Comparison of ENCODE assay signal across 15 cellular contexts in genomic region chr10:62691331-62691730, GRCh38.
DNase-seq lines count a peak whose midpoint lies in the region; ATAC-seq and TF ChIP-seq lines count a peak whose summit lies in the region.
"Had no signal": no experiment of that assay in that cellular context is flagged by ENCODE, and none has a peak within 500 bp of the region (broad histone marks: within the 10 kb centered on the region; RNA-seq: fewer than 3 reads in every experiment).

No MANE protein-coding gene starts in this region.

- peak overlapping the region in 10 of 11 experiments; percentile 28 to 80 (median 62); a peak in 18 of 22 replicates for H3K27ac ChIP-seq in BLaER1 treated with 17β-estradiol and CSF1 and Interleukin-3, amounts not matched to agents 10 nM and 100 nM
- no peak overlapping the region for H3K27ac ChIP-seq in CD8-positive, alpha-beta T cell (ENCODE audit: low read depth, low read length)
- no peak overlapping the region for H3K27ac ChIP-seq in neural progenitor cell
- H3K27ac ChIP-seq: coronary artery had no signal

- peak overlapping the region; percentile 74 for H3K27ac Mint-ChIP-seq in CD8-positive, alpha-beta T cell
- peak overlapping the region; percentile 29 for H3K27ac Mint-ChIP-seq in activated CD4-positive, alpha-beta memory T cell treated with anti-CD3 and anti-CD28 coated beads for 36 hours
- peak overlapping the region; percentile 30 for H3K27ac Mint-ChIP-seq in mesothelial cell of epicardium
- no peak overlapping the region for H3K27ac Mint-ChIP-seq in neural progenitor cell
- H3K27ac Mint-ChIP-seq: type B pancreatic cell had no signal

- peak overlapping the region in 8 of 11 experiments; percentile 2 to 58 (median 28); a peak in 8 of 22 replicates for H3K9ac ChIP-seq in BLaER1 treated with 17β-estradiol and CSF1 and Interleukin-3, amounts not matched to agents 10 nM and 100 nM
- no peak overlapping the region for H3K9ac ChIP-seq in neural progenitor cell

- H3F3A ChIP-seq in neural progenitor cell (ENCODE audit: low read depth) = no peaks in the 10 kb centered on the region

- intact Hi-C loops in CD8-positive, alpha-beta T cell (cut with DNase I, micrococcal nuclease) = loop anchor here in 1 of 2 experiments (5.0 kb wide), 2 partner anchors 86 to 111 kb away; partner anchors contain the start of gene ADO
- intact Hi-C loops in activated CD4-positive, alpha-beta memory T cell treated with anti-CD3 and anti-CD28 coated beads for 36 hours (cut with micrococcal nuclease) = no loop called here

- H3K4me3 ChIP-seq in BLaER1 treated with 17β-estradiol and CSF1 and Interleukin-3, amounts not matched to agents 10 nM and 100 nM = no peak overlapping the region
- no peak overlapping the region for H3K4me3 ChIP-seq in CD8-positive, alpha-beta T cell (ENCODE audit: low read depth, low read length)
- no peak overlapping the region for H3K4me3 ChIP-seq in neural progenitor cell
- H3K4me3 ChIP-seq: coronary artery had no signal

- no peaks in the 10 kb centered on the region for H4K20me1 ChIP-seq in BLaER1 treated with 17β-estradiol and CSF1 and Interleukin-3, amounts not matched to agents 10 nM and 100 nM
- H4K20me1 ChIP-seq in neural progenitor cell (ENCODE audit: low read depth) = no peaks in the 10 kb centered on the region

- ATAC-seq in CD8-positive, alpha-beta T cell = no peak
- ATAC-seq in GM18873 (IDR thresholded peaks at IDR 0.05; ENCODE audit: low FRiP score, unreplicated experiment) = no peak

- peak overlapping the region; percentile 66 to 89 (median 76) for H3K4me2 ChIP-seq in BLaER1 treated with 17β-estradiol and CSF1 and Interleukin-3, amounts not matched to agents 10 nM and 100 nM
- no peak overlapping the region for H3K4me2 ChIP-seq in neural progenitor cell

- POLR2A ChIA-PET in CD8-positive, alpha-beta T cell (lab: Charles Lee) = interaction anchor here (0.6 to 1.0 kb wide), 3 partner anchors 39 to 58 kb away, joined by 3 to 4 read pairs (median 3); no protein-coding TSS in a partner anchor
- POLR2A ChIA-PET in activated CD4-positive, alpha-beta memory T cell treated with anti-CD3 and anti-CD28 coated beads for 36 hours (lab: Charles Lee) = interaction anchor here (1.5 kb wide), 1 partner anchor 10 kb away, joined by 5 read pairs; no protein-coding TSS in a partner anchor

- H3K9me3 ChIP-seq in BLaER1 treated with 17β-estradiol and CSF1 and Interleukin-3, amounts not matched to agents 10 nM and 100 nM (replicated peaks in 1 of 11) = peaks cover 19 to 64% (median 42%) of the 10 kb centered on the region in 11 experiments
- H3K9me3 ChIP-seq in CD8-positive, alpha-beta T cell (ENCODE audit: low read length) = no peaks in the 10 kb centered on the region
- H3K9me3 ChIP-seq in neural progenitor cell (ENCODE audit: low read depth) = no peaks in the 10 kb centered on the region

- H2AFZ ChIP-seq in neural progenitor cell (replicated peaks) = no peak overlapping the region

- TF ChIP-seq CTCF in CD8-positive, alpha-beta T cell (IDR thresholded peaks at IDR 0.05) = no peak
- TF ChIP-seq CTCF in mesothelial cell of epicardium (IDR thresholded peaks at IDR 0.05; ENCODE audit: unreplicated experiment) (no peak), neural progenitor cell (IDR thresholded peaks at IDR 0.05) (no peak)

- peaks cover 0 to 10% (median 0%) of the 10 kb centered on the region in 11 experiments; a peak in 3 of 22 replicates for H3K36me3 ChIP-seq in BLaER1 treated with 17β-estradiol and CSF1 and Interleukin-3, amounts not matched to agents 10 nM and 100 nM
- H3K36me3 ChIP-seq in CD8-positive, alpha-beta T cell (ENCODE audit: insufficient read depth, low read length) = no peaks in the 10 kb centered on the region
- H3K36me3 ChIP-seq in neural progenitor cell = no peaks in the 10 kb centered on the region

- H3K27me3 Mint-ChIP-seq in CD8-positive, alpha-beta T cell (ENCODE audit: low read depth) = no peaks in the 10 kb centered on the region
- no peaks in the 10 kb centered on the region for H3K27me3 Mint-ChIP-seq in activated CD4-positive, alpha-beta memory T cell treated with anti-CD3 and anti-CD28 coated beads for 36 hours
- H3K27me3 Mint-ChIP-seq in mesothelial cell of epicardium (ENCODE audit: low read depth) = peaks cover 4% of the 10 kb centered on the region
- H3K27me3 Mint-ChIP-seq in neural progenitor cell (ENCODE audit: insufficient read depth, low read depth) = peaks cover 3% of the 10 kb centered on the region

- peaks cover 35 to 57% (median 52%) of the 10 kb centered on the region in 10 experiments for H3K4me1 ChIP-seq in BLaER1 treated with 17β-estradiol and CSF1 and Interleukin-3, amounts not matched to agents 10 nM and 100 nM
- H3K4me1 ChIP-seq in CD8-positive, alpha-beta T cell (ENCODE audit: insufficient read depth, low read length) = peaks cover 38% of the 10 kb centered on the region
- no peaks in the 10 kb centered on the region for H3K4me1 ChIP-seq in neural progenitor cell

- DNase-seq in CD8-positive, alpha-beta T cell = no peak
- no peak for DNase-seq in activated CD4-positive, alpha-beta memory T cell treated with anti-CD3 and anti-CD28 coated beads for 36 hours
- no peak for DNase-seq in mesothelial cell of epicardium (ENCODE audit: low spot score in 2 of 2, unreplicated experiment in 2 of 2)
- DNase-seq in NK-92 (lab: John Stamatoyannopoulos, UW; ENCODE audit: unreplicated experiment) = no peak
- DNase-seq in neural progenitor cell (ENCODE audit: low spot score) = no peak
- DNase-seq: aorta; COR-L47; GDM1; NCI-H2107; SIG-M5; stimulated activated CD4-positive, alpha-beta T cell treated with anti-CD3 and anti-CD28 coated beads, Interleukin-1b, Interleukin-23, amount 100 ng/mL, for 48 hours had no signal

- H3K4me3 Mint-ChIP-seq in CD8-positive, alpha-beta T cell = peak overlapping the region; percentile 61
- H3K4me3 Mint-ChIP-seq in activated CD4-positive, alpha-beta memory T cell treated with anti-CD3 and anti-CD28 coated beads for 36 hours = no peak overlapping the region
- H3K4me3 Mint-ChIP-seq in mesothelial cell of epicardium (no peak overlapping the region), neural progenitor cell (no peak overlapping the region)
- H3K4me3 Mint-ChIP-seq: type B pancreatic cell had no signal

- H3K27me3 ChIP-seq in BLaER1 treated with 17β-estradiol and CSF1 and Interleukin-3, amounts not matched to agents 10 nM and 100 nM = no peaks in the 10 kb centered on the region
- H3K27me3 ChIP-seq in CD8-positive, alpha-beta T cell (ENCODE audit: insufficient read depth, low read length) = no peaks in the 10 kb centered on the region
- H3K27me3 ChIP-seq in neural progenitor cell = no peaks in the 10 kb centered on the region

- CTCF ChIA-PET in CD8-positive, alpha-beta T cell (lab: Charles Lee) = interaction anchor here (1.0 kb wide), 1 partner anchor 10 kb away, joined by 4 read pairs; no protein-coding TSS in a partner anchor
- CTCF ChIA-PET in activated CD4-positive, alpha-beta memory T cell treated with anti-CD3 and anti-CD28 coated beads for 36 hours (lab: Charles Lee) = interaction anchor here (1.5 kb wide), 1 partner anchor 10 kb away, joined by 3 read pairs; no protein-coding TSS in a partner anchor

- peaks cover 6% of the 10 kb centered on the region for H3K9me3 Mint-ChIP-seq in CD8-positive, alpha-beta T cell
- peaks cover 13% of the 10 kb centered on the region for H3K9me3 Mint-ChIP-seq in activated CD4-positive, alpha-beta memory T cell treated with anti-CD3 and anti-CD28 coated beads for 36 hours
- H3K9me3 Mint-ChIP-seq in mesothelial cell of epicardium (peaks cover 12% of the 10 kb centered on the region), neural progenitor cell (peaks cover 7% of the 10 kb centered on the region)

- peaks cover 55% of the 10 kb centered on the region for H3K4me1 Mint-ChIP-seq in CD8-positive, alpha-beta T cell (ENCODE audit: low read depth)
- peaks cover 59% of the 10 kb centered on the region for H3K4me1 Mint-ChIP-seq in activated CD4-positive, alpha-beta memory T cell treated with anti-CD3 and anti-CD28 coated beads for 36 hours (ENCODE audit: low read depth)
- H3K4me1 Mint-ChIP-seq in mesothelial cell of epicardium = peaks cover 14% of the 10 kb centered on the region
- peaks cover 8% of the 10 kb centered on the region for H3K4me1 Mint-ChIP-seq in neural progenitor cell

- H3K79me2 ChIP-seq in neural progenitor cell (ENCODE audit: low read depth) = no peaks in the 10 kb centered on the region

- peaks cover 2% of the 10 kb centered on the region for H3K36me3 Mint-ChIP-seq in CD8-positive, alpha-beta T cell
- H3K36me3 Mint-ChIP-seq in activated CD4-positive, alpha-beta memory T cell treated with anti-CD3 and anti-CD28 coated beads for 36 hours = peaks cover 12% of the 10 kb centered on the region
- no peaks in the 10 kb centered on the region for H3K36me3 Mint-ChIP-seq in mesothelial cell of epicardium
- H3K36me3 Mint-ChIP-seq in neural progenitor cell = no peaks in the 10 kb centered on the region
- H3K36me3 Mint-ChIP-seq: type B pancreatic cell had no signal

Comparison
In these comparisons a context has a peak if more than half of its experiments do, and no peak if none do; other contexts are left out.
1. H3K27ac ChIP-seq: peak in BLaER1 treated with 17β-estradiol and CSF1 and Interleukin-3, amounts not matched to agents 10 nM and 100 nM (10 of 11); none in CD8-positive, alpha-beta T cell (single experiment) and neural progenitor cell (single experiment).